Comparison of ENCODE assay signal across 15 cellular contexts in the genomic region with DNA sequence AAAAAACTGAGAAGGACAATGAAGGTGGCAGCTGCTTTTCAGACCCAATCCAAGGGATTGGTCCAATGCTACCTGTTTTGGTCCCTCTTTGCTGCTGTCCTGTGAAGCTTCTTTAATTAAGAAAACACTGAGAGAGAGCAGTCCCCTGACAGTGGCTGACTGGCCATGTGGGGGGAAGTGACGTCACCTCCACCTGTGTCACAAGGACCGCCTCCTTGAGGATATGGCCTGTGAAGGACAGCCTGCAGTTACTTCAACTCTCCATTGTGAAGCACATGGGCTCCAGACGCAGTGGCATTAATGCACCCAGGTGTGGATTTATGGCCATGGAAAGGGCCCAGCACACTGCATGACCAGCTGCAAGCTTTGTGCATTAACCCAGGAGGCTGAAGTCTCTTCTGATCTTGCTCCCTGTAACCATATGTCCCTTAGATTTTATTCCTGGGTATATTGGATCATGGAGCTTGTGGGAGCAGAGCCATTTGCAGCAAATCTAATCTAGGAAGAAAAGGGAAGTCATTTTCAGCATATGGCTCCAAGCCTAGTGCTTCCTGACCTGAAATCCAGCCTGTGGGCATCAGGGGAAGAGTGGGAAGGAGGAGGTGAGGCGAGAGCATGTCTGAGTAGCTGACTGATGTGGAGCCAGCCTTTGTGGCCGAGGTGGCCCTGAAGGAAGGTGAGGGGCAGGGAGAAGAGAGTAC.
DNase-seq lines count a peak whose midpoint lies in the region; ATAC-seq and TF ChIP-seq lines count a peak whose summit lies in the region.
"Had no signal": no experiment of that assay in that cellular context is flagged by ENCODE, and none has a peak within 500 bp of the region (broad histone marks: within the 10 kb centered on the region; RNA-seq: fewer than 3 reads in every experiment).

No MANE protein-coding gene starts in this region.

- peaks cover 0 to 14% (median 12%) of the 10 kb centered on the region in 10 experiments; a peak in 13 of 20 replicates for H3K4me1 ChIP-seq in BLaER1 treated with 17β-estradiol and CSF1 and Interleukin-3, amounts not matched to agents 10 nM and 100 nM
- peaks cover 4% of the 10 kb centered on the region; the same call in 1 of the 2 replicates for H3K4me1 ChIP-seq in HEK293 (ENCODE audit: control insufficient read depth, insufficient read depth, low read length)

- no peak overlapping the region for H3K27ac ChIP-seq in BLaER1 treated with 17β-estradiol and CSF1 and Interleukin-3, amounts not matched to agents 10 nM and 100 nM
- no peak overlapping the region for H3K27ac ChIP-seq in HEK293 (ENCODE audit: extremely low read depth, low read depth, low read length)

- no peaks in the 10 kb centered on the region for H3K36me3 ChIP-seq in BLaER1 treated with 17β-estradiol and CSF1 and Interleukin-3, amounts not matched to agents 10 nM and 100 nM
- no peaks in the 10 kb centered on the region for H3K36me3 ChIP-seq in HEK293 (ENCODE audit: control insufficient read depth in 2 of 2, insufficient read depth in 1 of 2, low read length in 2 of 2)

- no peaks in the 10 kb centered on the region for H4K20me1 ChIP-seq in BLaER1 treated with 17β-estradiol and CSF1 and Interleukin-3, amounts not matched to agents 10 nM and 100 nM

- no peak for TF ChIP-seq CTCF in HEK293 (tag by site-specific recombination; IDR thresholded peaks at IDR 0.05)

- no peaks in the 10 kb centered on the region for H3K27me3 ChIP-seq in BLaER1 treated with 17β-estradiol and CSF1 and Interleukin-3, amounts not matched to agents 10 nM and 100 nM

- POLR2A ChIA-PET in HEK293 (lab: Yijun Ruan, JAX), result no interaction called here

- peaks cover 6 to 24% (median 14%) of the 10 kb centered on the region in 11 experiments; a peak in 13 of 22 replicates for H3K9me3 ChIP-seq in BLaER1 treated with 17β-estradiol and CSF1 and Interleukin-3, amounts not matched to agents 10 nM and 100 nM (replicated peaks in 1 of 11)
- no peaks in the 10 kb centered on the region for H3K9me3 ChIP-seq in HEK293 (ENCODE audit: control insufficient read depth, insufficient read depth, low read depth, low read length)

- H3K9ac ChIP-seq in BLaER1 treated with 17β-estradiol and CSF1 and Interleukin-3, amounts not matched to agents 10 nM and 100 nM, result no peak overlapping the region

- H3K4me3 ChIP-seq in BLaER1 treated with 17β-estradiol and CSF1 and Interleukin-3, amounts not matched to agents 10 nM and 100 nM, result no peak overlapping the region
- no peak overlapping the region for H3K4me3 ChIP-seq in HEK293 (ENCODE audit: low read depth, low read length)

- peak overlapping the region in 7 of 11 experiments; percentile 3 to 38 (median 14); a peak in 6 of 22 replicates for H3K4me2 ChIP-seq in BLaER1 treated with 17β-estradiol and CSF1 and Interleukin-3, amounts not matched to agents 10 nM and 100 nM

- CTCF ChIA-PET in HEK293 (lab: Yijun Ruan, JAX), result no interaction called here

- no peak for ATAC-seq in GM18498 (IDR thresholded peaks at IDR 0.05; ENCODE audit: unreplicated experiment)
- ATAC-seq in HG03196 (IDR thresholded peaks at IDR 0.05; ENCODE audit: unreplicated experiment), result no peak
- ATAC-seq: CD8-positive, alpha-beta T cell; T-cell had no signal

- DNase-seq in NCI-H82 treated with DMSO at 0.1 percent for 48 hours (lab: John Stamatoyannopoulos, UW; ENCODE audit: unreplicated experiment) (peak; percentile 68), germinal center (ENCODE audit: low spot score) (peak; percentile 21), middle frontal gyrus (ENCODE audit: extremely low spot score, low spot score) (no peak), NCI-H2196 (lab: John Stamatoyannopoulos, UW; ENCODE audit: unreplicated experiment) (no peak)
- DNase-seq: AML-193; CD8-positive, alpha-beta T cell; HCEC 1CT; Kasumi-1; NCI-H1930; NCI-H510A treated with DMSO at 0.1 percent for 48 hours; T-cell had no signal

TF ChIP-seq in HEK293, 187 proteins besides CTCF, POLR2A, EP300 and RAD21:
- no peak for TF ChIP-seq REPIN1 (tag by site-specific recombination; IDR thresholded peaks at IDR 0.05; ENCODE audit: low read depth)
- TF ChIP-seq ZNF830 (tag by site-specific recombination; IDR thresholded peaks at IDR 0.05; ENCODE audit: low read depth), result no peak
- TF ChIP-seq PATZ1 (tag by site-specific recombination; IDR thresholded peaks at IDR 0.05), result no peak
- peak; percentile 89 for TF ChIP-seq ZNF133 (tag by site-specific recombination; IDR thresholded peaks at IDR 0.05)
- TF ChIP-seq ZNF211 (tag by site-specific recombination; IDR thresholded peaks at IDR 0.05; ENCODE audit: low read depth), result no peak
- TF ChIP-seq ZBTB20 (tag by site-specific recombination; IDR thresholded peaks at IDR 0.05), result no peak
- no peak for TF ChIP-seq MEIS1 (CRISPR knock-in tag; IDR thresholded peaks at IDR 0.05; ENCODE audit: borderline replicate concordance)

Comparison
In these comparisons a context has a peak if more than half of its experiments do, and no peak if none do; other contexts are left out.
1. DNase-seq: peak in NCI-H82 treated with DMSO at 0.1 percent for 48 hours (single experiment) and germinal center (single experiment); none in middle frontal gyrus (single experiment) and NCI-H2196 (single experiment).